ENCODE assay signal across 28 cellular contexts in genomic region chr2:86189782-86190416, GRCh38. TPM values are rescaled to one million over a fixed set of nuclear protein-coding genes. Genes with fewer than 3 reads are reported as not detected.
DNase-seq lines count a peak whose midpoint lies in the region; ATAC-seq and TF ChIP-seq lines count a peak whose summit lies in the region.
"Had no signal": no experiment of that assay in that cellular context is flagged by ENCODE, and none has a peak within 500 bp of the region (broad histone marks: within the 10 kb centered on the region; RNA-seq: fewer than 3 reads in every experiment).

No MANE protein-coding gene starts in this region.

- H3K27ac Mint-ChIP-seq in activated naive CD4-positive, alpha-beta T cell treated with anti-CD3 and anti-CD28 coated beads, Interleukin-2, amount 10 ng/mL, durations not matched to agents 7 days and 5 days, result peak overlapping the region; percentile 15
- peak overlapping the region; percentile 51 for H3K27ac Mint-ChIP-seq in T-helper 17 cell
- no peak overlapping the region for H3K27ac Mint-ChIP-seq in activated T-helper 1 cell treated with anti-CD3 and anti-CD28 coated beads, Interleukin-12 subunit alpha, Interleukin-12 subunit beta, Interleukin-2, Interleukin-4 antibody, amounts not matched to agents 30 ng/mL and 10 ng/mL and 1 ng/mL, durations not matched to agents 14 hours and 24 hours and 36 hours
- H3K27ac Mint-ChIP-seq: activated CD8-positive, alpha-beta T cell treated with anti-CD3 and anti-CD28 coated beads, Interleukin-2, amount 10 ng/mL, durations not matched to agents 7 days and 5 days had no signal

- no peak for TF ChIP-seq POLR2A in erythroblast (IDR thresholded peaks at IDR 0.05; ENCODE audit: low read length)

- no peaks in the 10 kb centered on the region for H3K27me3 Mint-ChIP-seq in activated naive CD4-positive, alpha-beta T cell treated with anti-CD3 and anti-CD28 coated beads, Interleukin-2, amount 10 ng/mL, durations not matched to agents 7 days and 5 days
- no peaks in the 10 kb centered on the region for H3K27me3 Mint-ChIP-seq in T-helper 17 cell
- no peaks in the 10 kb centered on the region for H3K27me3 Mint-ChIP-seq in activated T-helper 1 cell treated with anti-CD3 and anti-CD28 coated beads, Interleukin-12 subunit alpha, Interleukin-12 subunit beta, Interleukin-2, Interleukin-4 antibody, amounts not matched to agents 30 ng/mL and 10 ng/mL and 1 ng/mL, durations not matched to agents 14 hours and 24 hours and 36 hours (ENCODE audit: insufficient read depth)

- H3K4me1 Mint-ChIP-seq in activated naive CD4-positive, alpha-beta T cell treated with anti-CD3 and anti-CD28 coated beads, Interleukin-2, amount 10 ng/mL, durations not matched to agents 7 days and 5 days, result peaks cover 87% of the 10 kb centered on the region
- H3K4me1 Mint-ChIP-seq in T-helper 17 cell, result peaks cover 55% of the 10 kb centered on the region
- peaks cover 81% of the 10 kb centered on the region for H3K4me1 Mint-ChIP-seq in activated T-helper 1 cell treated with anti-CD3 and anti-CD28 coated beads, Interleukin-12 subunit alpha, Interleukin-12 subunit beta, Interleukin-2, Interleukin-4 antibody, amounts not matched to agents 30 ng/mL and 10 ng/mL and 1 ng/mL, durations not matched to agents 14 hours and 24 hours and 36 hours (ENCODE audit: low read depth)

- H3K9me3 Mint-ChIP-seq in activated naive CD4-positive, alpha-beta T cell treated with anti-CD3 and anti-CD28 coated beads, Interleukin-2, amount 10 ng/mL, durations not matched to agents 7 days and 5 days, result no peaks in the 10 kb centered on the region
- H3K9me3 Mint-ChIP-seq in activated T-helper 1 cell treated with anti-CD3 and anti-CD28 coated beads, Interleukin-12 subunit alpha, Interleukin-12 subunit beta, Interleukin-2, Interleukin-4 antibody, amounts not matched to agents 30 ng/mL and 10 ng/mL and 1 ng/mL, durations not matched to agents 14 hours and 24 hours and 36 hours, result no peaks in the 10 kb centered on the region
- H3K9me3 Mint-ChIP-seq: nephron progenitor cell had no signal

- peaks cover 54% of the 10 kb centered on the region for H3K36me3 Mint-ChIP-seq in activated naive CD4-positive, alpha-beta T cell treated with anti-CD3 and anti-CD28 coated beads, Interleukin-2, amount 10 ng/mL, durations not matched to agents 7 days and 5 days
- H3K36me3 Mint-ChIP-seq in T-helper 17 cell (ENCODE audit: low read depth), result peaks cover 3% of the 10 kb centered on the region
- peaks cover 36% of the 10 kb centered on the region for H3K36me3 Mint-ChIP-seq in activated T-helper 1 cell treated with anti-CD3 and anti-CD28 coated beads, Interleukin-12 subunit alpha, Interleukin-12 subunit beta, Interleukin-2, Interleukin-4 antibody, amounts not matched to agents 30 ng/mL and 10 ng/mL and 1 ng/mL, durations not matched to agents 14 hours and 24 hours and 36 hours (ENCODE audit: low read depth)

- no peak overlapping the region for H3K4me3 Mint-ChIP-seq in activated naive CD4-positive, alpha-beta T cell treated with anti-CD3 and anti-CD28 coated beads, Interleukin-2, amount 10 ng/mL, durations not matched to agents 7 days and 5 days
- no peak overlapping the region for H3K4me3 Mint-ChIP-seq in T-helper 17 cell
- no peak overlapping the region for H3K4me3 Mint-ChIP-seq in activated T-helper 1 cell treated with anti-CD3 and anti-CD28 coated beads, Interleukin-12 subunit alpha, Interleukin-12 subunit beta, Interleukin-2, Interleukin-4 antibody, amounts not matched to agents 30 ng/mL and 10 ng/mL and 1 ng/mL, durations not matched to agents 14 hours and 24 hours and 36 hours
- H3K4me3 Mint-ChIP-seq: activated CD8-positive, alpha-beta T cell treated with anti-CD3 and anti-CD28 coated beads, Interleukin-2, amount 10 ng/mL, durations not matched to agents 7 days and 5 days; nephron progenitor cell had no signal

- no peak for ATAC-seq in T-helper 17 cell
- ATAC-seq: activated CD8-positive, alpha-beta T cell treated with anti-CD3 and anti-CD28 coated beads, Interleukin-2, amount 10 ng/mL, durations not matched to agents 7 days and 5 days; left cardiac atrium had no signal

- intact Hi-C loops in activated T-helper 1 cell treated with anti-CD3 and anti-CD28 coated beads, Interleukin-12 subunit alpha, Interleukin-12 subunit beta, Interleukin-2, Interleukin-4 antibody, amounts not matched to agents 30 ng/mL and 10 ng/mL and 1 ng/mL, durations not matched to agents 14 hours and 24 hours and 36 hours (cut with micrococcal nuclease), result loop anchor here (10.0 kb wide), 2 partner anchors 305 to 835 kb away; partner anchors contain the start of genes ELMOD3, RETSAT and ST3GAL5

- CTCF ChIA-PET in activated naive CD4-positive, alpha-beta T cell treated with anti-CD3 and anti-CD28 coated beads, Interleukin-2, amount 10 ng/mL, durations not matched to agents 7 days and 5 days (lab: Charles Lee), result interaction anchor here (1.2 kb wide), 1 partner anchor 31 kb away, joined by 3 read pairs; no protein-coding TSS in a partner anchor

- no peak for DNase-seq in activated naive CD4-positive, alpha-beta T cell treated with anti-CD3 and anti-CD28 coated beads, Interleukin-2, amount 10 ng/mL, durations not matched to agents 7 days and 5 days
- no peak for DNase-seq in activated naive CD4-positive, alpha-beta T cell treated with Interleukin-2 at 50 U/mL for 16 hours
- DNase-seq in GF-D8 (lab: John Stamatoyannopoulos, UW), result peak; percentile 85
- DNase-seq in T-helper 17 cell, result no peak
- DNase-seq in erythroblast (lab: John Stamatoyannopoulos, UW), result peak; percentile 62 to 71
- DNase-seq in Ammon's horn (ENCODE audit: low spot score), result no peak
- DNase-seq in activated T-helper 1 cell treated with anti-CD3 and anti-CD28 coated beads, Interleukin-12 subunit alpha, Interleukin-12 subunit beta, Interleukin-2, Interleukin-4 antibody, amounts not matched to agents 30 ng/mL and 10 ng/mL and 1 ng/mL, durations not matched to agents 14 hours and 24 hours and 36 hours (ENCODE audit: low spot score), result no peak
- no peak for DNase-seq in LoVo (ENCODE audit: low spot score)
- DNase-seq: ACHN; activated CD4-positive, CD25-positive, alpha-beta regulatory T cell treated with anti-CD3 and anti-CD28 coated beads, Interleukin-2, amount 50 U/mL, for 72 hours; activated CD8-positive, alpha-beta T cell treated with anti-CD3 and anti-CD28 coated beads, Interleukin-2, amount 10 ng/mL, durations not matched to agents 7 days and 5 days; activated effector memory CD4-positive, alpha-beta T cell treated with Interleukin-2 at 50 U/mL for 16 hours; adrenal gland; Calu3; central memory CD4-positive, alpha-beta T cell; cortex of kidney; effector memory CD4-positive, alpha-beta T cell; hypothalamus; IMR-90; left cardiac atrium; NCI-H1436; NCI-H2081; NCI-H345; nephron progenitor cell; Peyer's patch; SHP77 treated with DMSO at 0.1 percent for 48 hours; stimulated activated CD4-positive, alpha-beta T cell treated with anti-CD3 and anti-CD28 coated beads, Interleukin-4, amount 100 ng/mL, for 1 hour; trophoblast cell had no signal

- no peaks in the 10 kb centered on the region for H3K9me3 ChIP-seq in T-helper 17 cell (ENCODE audit: control insufficient read depth, low read length, poor library complexity, severe bottlenecking)
- H3K9me3 ChIP-seq: adrenal gland, Peyer's patch had no signal

RNA-seq across cellular contexts. Expression of gene IMMT, which starts 5.4 kb away (rescaled TPM):
- 10 to 100 TPM; 57.8 to 61.3 TPM for total RNA-seq in T-helper 17 cell
- 164 and 166 TPM in 2 replicates for total RNA-seq in activated T-helper 1 cell treated with anti-CD3 and anti-CD28 coated beads, Interleukin-12 subunit alpha, Interleukin-12 subunit beta, Interleukin-2, Interleukin-4 antibody, amounts not matched to agents 30 ng/mL and 10 ng/mL and 1 ng/mL, durations not matched to agents 14 hours and 24 hours and 36 hours

RNA-seq across cellular contexts. Expression of gene MRPL35, which starts 9.4 kb away (rescaled TPM):
- 1 to 10 TPM; 9.0 to 9.6 TPM for total RNA-seq in T-helper 17 cell
- 63.1 and 63.8 TPM in 2 replicates for total RNA-seq in activated T-helper 1 cell treated with anti-CD3 and anti-CD28 coated beads, Interleukin-12 subunit alpha, Interleukin-12 subunit beta, Interleukin-2, Interleukin-4 antibody, amounts not matched to agents 30 ng/mL and 10 ng/mL and 1 ng/mL, durations not matched to agents 14 hours and 24 hours and 36 hours

Comparison
In these comparisons a context has a peak if more than half of its experiments do, and no peak if none do; other contexts are left out.
1. DNase-seq: peak in GF-D8 (single experiment) and erythroblast (2 of 2); none in activated naive CD4-positive, alpha-beta T cell treated with anti-CD3 and anti-CD28 coated beads, Interleukin-2, amount 10 ng/mL, durations not matched to agents 7 days and 5 days (single experiment), activated naive CD4-positive, alpha-beta T cell treated with Interleukin-2 at 50 U/mL for 16 hours (single experiment), T-helper 17 cell (0 of 3), Ammon's horn (single experiment), activated T-helper 1 cell treated with anti-CD3 and anti-CD28 coated beads, Interleukin-12 subunit alpha, Interleukin-12 subunit beta, Interleukin-2, Interleukin-4 antibody, amounts not matched to agents 30 ng/mL and 10 ng/mL and 1 ng/mL, durations not matched to agents 14 hours and 24 hours and 36 hours (single experiment) and LoVo (single experiment).